8 cellular contexts compared by ENCODE assay signal in genomic region chr2:121735520-121736074, GRCh38. TPM values are rescaled to one million over a fixed set of nuclear protein-coding genes. Genes with fewer than 3 reads are reported as not detected.
DNase-seq lines count a peak whose midpoint lies in the region; ATAC-seq and TF ChIP-seq lines count a peak whose summit lies in the region.

No MANE protein-coding gene starts in this region.

- no peak for TF ChIP-seq EP300 in tibial nerve (IDR thresholded peaks at IDR 0.05)

- CTCF ChIA-PET in CD4-positive, alpha-beta memory T cell (lab: Charles Lee; ENCODE audit: partially characterized antibody) = interaction anchor here (0.5 to 2.4 kb wide), 8 partner anchors 9 to 239 kb away, joined by 3 to 7 read pairs (median 3); partner anchors contain the start of gene RNU4ATAC

- peak overlapping the region; percentile 94 to 99 (median 98) for H3K4me3 Mint-ChIP-seq in CD4-positive, alpha-beta memory T cell
- peak overlapping the region; percentile 93 for H3K4me3 Mint-ChIP-seq in activated naive CD8-positive, alpha-beta T cell treated with anti-CD3 and anti-CD28 coated beads, Interleukin-2, amount 10 ng/mL, durations not matched to agents 7 days and 5 days

- peak overlapping the region; percentile 94 to 98 (median 97) for H3K27ac Mint-ChIP-seq in CD4-positive, alpha-beta memory T cell
- H3K27ac Mint-ChIP-seq in activated naive CD8-positive, alpha-beta T cell treated with anti-CD3 and anti-CD28 coated beads, Interleukin-2, amount 10 ng/mL, durations not matched to agents 7 days and 5 days = peak overlapping the region; percentile 97

- H3K36me3 Mint-ChIP-seq in CD4-positive, alpha-beta memory T cell = peaks cover 21 to 37% of the 10 kb centered on the region in 2 donors
- H3K36me3 Mint-ChIP-seq in activated naive CD8-positive, alpha-beta T cell treated with anti-CD3 and anti-CD28 coated beads, Interleukin-2, amount 10 ng/mL, durations not matched to agents 7 days and 5 days = peaks cover 21% of the 10 kb centered on the region

- peaks cover 19% of the 10 kb centered on the region for H3K36me3 ChIP-seq in CD4-positive, alpha-beta memory T cell (ENCODE audit: insufficient read depth, low read length)
- H3K36me3 ChIP-seq in tibial nerve = peaks cover 2 to 43% (median 8%) of the 10 kb centered on the region in 3 donors

- ATAC-seq in activated naive CD8-positive, alpha-beta T cell treated with anti-CD3 and anti-CD28 coated beads, Interleukin-2, amount 10 ng/mL, durations not matched to agents 7 days and 5 days (ENCODE audit: low read depth) = no peak

- no peaks in the 10 kb centered on the region for H3K27me3 Mint-ChIP-seq in CD4-positive, alpha-beta memory T cell
- H3K27me3 Mint-ChIP-seq in activated naive CD8-positive, alpha-beta T cell treated with anti-CD3 and anti-CD28 coated beads, Interleukin-2, amount 10 ng/mL, durations not matched to agents 7 days and 5 days = no peaks in the 10 kb centered on the region

- WGBS in tibial nerve, 2 donors = 25 to 31% methylated on average over 10 of the region's 10 CpGs

- peak in 1 of 5 donors; percentile 14 for DNase-seq in CD4-positive, alpha-beta memory T cell
- peak; percentile 28 for DNase-seq in HT1080 (ENCODE audit: low read depth)
- no peak for DNase-seq in activated naive CD8-positive, alpha-beta T cell treated with anti-CD3 and anti-CD28 coated beads, Interleukin-2, amount 10 ng/mL, durations not matched to agents 7 days and 5 days
- DNase-seq in kidney tubule cell (ENCODE audit: low spot score) = peak; percentile 25
- DNase-seq in tibial nerve (ENCODE audit: low spot score in 2 of 2) = no peak
- DNase-seq in stimulated activated CD4-positive, alpha-beta T cell treated with anti-CD3 and anti-CD28 coated beads, Interleukin-4, amount 100 ng/mL, for 4 hours = no peak
- DNase-seq in NCI-H146 treated with DMSO at 0.1 percent for 48 hours (lab: John Stamatoyannopoulos, UW; ENCODE audit: unreplicated experiment) = no peak
- DNase-seq in stimulated activated CD4-positive, alpha-beta T cell treated with anti-CD3 and anti-CD28 coated beads, Interleukin-15, amount 100 ng/mL, for 24 hours = no peak

- H3K27me3 ChIP-seq in CD4-positive, alpha-beta memory T cell (ENCODE audit: insufficient read depth, low read length) = no peaks in the 10 kb centered on the region
- no peaks in the 10 kb centered on the region for H3K27me3 ChIP-seq in tibial nerve

- H3K9me3 ChIP-seq in CD4-positive, alpha-beta memory T cell (ENCODE audit: control insufficient read depth in 1 of 2, low read length in 2 of 2) = no peaks in the 10 kb centered on the region
- H3K9me3 ChIP-seq in tibial nerve = no peaks in the 10 kb centered on the region

- peak overlapping the region; percentile 80 for H3K27ac ChIP-seq in CD4-positive, alpha-beta memory T cell (ENCODE audit: low read depth, low read length)
- H3K27ac ChIP-seq in tibial nerve = peak overlapping the region in 3 of 4 donors; percentile 50 to 91 (median 83)

- POLR2A ChIA-PET in CD4-positive, alpha-beta memory T cell (lab: Charles Lee; ENCODE audit: partially characterized antibody) = interaction anchor here (0.6 to 3.6 kb wide), 7 partner anchors 10 to 205 kb away, joined by 5 to 63 read pairs (median 27); partner anchors contain the start of genes CLASP1, RNU4ATAC and TSN
- POLR2A ChIA-PET in activated naive CD8-positive, alpha-beta T cell treated with anti-CD3 and anti-CD28 coated beads, Interleukin-2, amount 10 ng/mL, durations not matched to agents 7 days and 5 days (lab: Charles Lee) = interaction anchor here (1.4 to 5.3 kb wide), 6 partner anchors 17 to 204 kb away, joined by 5 to 57 read pairs (median 19); partner anchors contain the start of genes CLASP1, RNU4ATAC and TSN

- H3K4me1 Mint-ChIP-seq in CD4-positive, alpha-beta memory T cell = peaks cover 18 to 58% (median 38%) of the 10 kb centered on the region in 4 donors
- peaks cover 36% of the 10 kb centered on the region for H3K4me1 Mint-ChIP-seq in activated naive CD8-positive, alpha-beta T cell treated with anti-CD3 and anti-CD28 coated beads, Interleukin-2, amount 10 ng/mL, durations not matched to agents 7 days and 5 days

- no peak for TF ChIP-seq POLR2A in tibial nerve (IDR thresholded peaks at IDR 0.05)

- peaks cover 31% of the 10 kb centered on the region for H3K4me1 ChIP-seq in CD4-positive, alpha-beta memory T cell (ENCODE audit: insufficient read depth, low read length)
- H3K4me1 ChIP-seq in tibial nerve = peaks cover 0 to 23% (median 8%) of the 10 kb centered on the region in 4 donors

- intact Hi-C loops in CD4-positive, alpha-beta memory T cell (cut with micrococcal nuclease) = loop anchor here (1.0 to 10.0 kb wide), 4 partner anchors 36 to 239 kb away; partner anchors contain the start of gene CLASP1

- H3K4me3 ChIP-seq in CD4-positive, alpha-beta memory T cell (ENCODE audit: low read length in 2 of 2) = peak overlapping the region; percentile 80 to 88
- peak overlapping the region; percentile 79 to 98 (median 84) for H3K4me3 ChIP-seq in tibial nerve

- no peak for TF ChIP-seq CTCF in tibial nerve (IDR thresholded peaks at IDR 0.05)

- no peaks in the 10 kb centered on the region for H3K9me3 Mint-ChIP-seq in CD4-positive, alpha-beta memory T cell
- no peaks in the 10 kb centered on the region for H3K9me3 Mint-ChIP-seq in activated naive CD8-positive, alpha-beta T cell treated with anti-CD3 and anti-CD28 coated beads, Interleukin-2, amount 10 ng/mL, durations not matched to agents 7 days and 5 days

RNA-seq across cellular contexts. Expression of gene NIFK, which starts 1.1 kb away (rescaled TPM):
- 10 to 100 TPM; 61.6 to 62.8 TPM for total RNA-seq in CD4-positive, alpha-beta memory T cell
- 10 to 100 TPM; 64.2 to 82.5 TPM for polyA plus RNA-seq in CD4-positive, alpha-beta memory T cell
- total RNA-seq in HT1080 (2014; rRNA removed; shearing (Covaris generic)) = 104 and 135 TPM in 2 replicates
- 75.6 and 79.3 TPM in 2 replicates for polyA plus RNA-seq in HT1080 (2015; cell fraction: cytosol; rRNA removed)
- 103 and 108 TPM in 2 replicates for polyA plus RNA-seq in HT1080 (2015; cell fraction: nucleus; rRNA removed)
- total RNA-seq in activated naive CD8-positive, alpha-beta T cell treated with anti-CD3 and anti-CD28 coated beads, Interleukin-2, amount 10 ng/mL, durations not matched to agents 7 days and 5 days = 10 to 100 TPM; 62.4 to 73.2 TPM
- 10 to 100 TPM; 33.0 to 97.2 (median 50.1) TPM for total RNA-seq in tibial nerve

RNA-seq across cellular contexts. Expression of gene TSN, which starts 19.9 kb away (rescaled TPM):
- total RNA-seq in CD4-positive, alpha-beta memory T cell = 10 to 100 TPM; 52.4 to 54.0 TPM
- polyA plus RNA-seq in CD4-positive, alpha-beta memory T cell = 100 to 1,000 TPM in 1 of 2 donors, 10 to 100 TPM in 1; 69.4 to 122 TPM
- 54.2 and 57.6 TPM in 2 replicates for total RNA-seq in HT1080 (2014; rRNA removed; shearing (Covaris generic))
- polyA plus RNA-seq in HT1080 (2015; cell fraction: cytosol; rRNA removed) = 52.7 and 55.3 TPM in 2 replicates
- 39.2 and 44.0 TPM in 2 replicates for polyA plus RNA-seq in HT1080 (2015; cell fraction: nucleus; rRNA removed)
- 10 to 100 TPM; 50.0 to 51.5 TPM for total RNA-seq in activated naive CD8-positive, alpha-beta T cell treated with anti-CD3 and anti-CD28 coated beads, Interleukin-2, amount 10 ng/mL, durations not matched to agents 7 days and 5 days
- total RNA-seq in tibial nerve = 10 to 100 TPM; 32.7 to 50.9 (median 37.4) TPM

Comparison
In these comparisons a context has a peak if more than half of its experiments do, and no peak if none do; other contexts are left out.
1. DNase-seq: peak in HT1080 (single experiment) and kidney tubule cell (single experiment); none in activated naive CD8-positive, alpha-beta T cell treated with anti-CD3 and anti-CD28 coated beads, Interleukin-2, amount 10 ng/mL, durations not matched to agents 7 days and 5 days (single experiment), tibial nerve (0 of 2), stimulated activated CD4-positive, alpha-beta T cell treated with anti-CD3 and anti-CD28 coated beads, Interleukin-4, amount 100 ng/mL, for 4 hours (0 of 2), NCI-H146 treated with DMSO at 0.1 percent for 48 hours (single experiment) and stimulated activated CD4-positive, alpha-beta T cell treated with anti-CD3 and anti-CD28 coated beads, Interleukin-15, amount 100 ng/mL, for 24 hours (single experiment).